Comparison of ENCODE assay signal across 2 cellular contexts in the genomic region with DNA sequence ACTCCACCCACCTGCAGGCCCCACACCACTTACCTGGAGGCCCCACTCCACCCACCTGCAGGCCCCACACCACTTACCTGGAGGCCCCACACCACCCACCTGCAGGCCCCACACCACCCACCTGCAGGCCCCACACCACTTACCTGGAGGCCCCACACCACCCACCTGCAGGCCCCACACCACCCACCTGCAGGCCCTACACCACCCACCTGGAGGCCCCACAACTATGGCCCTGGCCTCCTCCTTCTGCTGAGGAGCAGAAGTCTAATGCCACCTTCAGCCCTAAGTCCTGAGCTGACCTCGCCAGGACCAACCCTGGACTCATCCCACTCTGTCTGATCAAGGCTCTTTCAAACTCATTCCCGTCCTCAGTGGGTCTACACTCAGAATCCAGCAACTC. TPM values are rescaled to one million over a fixed set of nuclear protein-coding genes. Genes with fewer than 3 reads are reported as not detected.
"Had no signal": no experiment of that assay in that cellular context is flagged by ENCODE, and none has a peak within 500 bp of the region (broad histone marks: within the 10 kb centered on the region; RNA-seq: fewer than 3 reads in every experiment).

No MANE protein-coding gene starts in this region.

RNA-seq across cellular contexts. Expression of gene NUP210, which starts 42.4 kb away (rescaled TPM):
- total RNA-seq: fibroblast of villous mesenchyme, myocyte had no signal
